In the genomic region with DNA sequence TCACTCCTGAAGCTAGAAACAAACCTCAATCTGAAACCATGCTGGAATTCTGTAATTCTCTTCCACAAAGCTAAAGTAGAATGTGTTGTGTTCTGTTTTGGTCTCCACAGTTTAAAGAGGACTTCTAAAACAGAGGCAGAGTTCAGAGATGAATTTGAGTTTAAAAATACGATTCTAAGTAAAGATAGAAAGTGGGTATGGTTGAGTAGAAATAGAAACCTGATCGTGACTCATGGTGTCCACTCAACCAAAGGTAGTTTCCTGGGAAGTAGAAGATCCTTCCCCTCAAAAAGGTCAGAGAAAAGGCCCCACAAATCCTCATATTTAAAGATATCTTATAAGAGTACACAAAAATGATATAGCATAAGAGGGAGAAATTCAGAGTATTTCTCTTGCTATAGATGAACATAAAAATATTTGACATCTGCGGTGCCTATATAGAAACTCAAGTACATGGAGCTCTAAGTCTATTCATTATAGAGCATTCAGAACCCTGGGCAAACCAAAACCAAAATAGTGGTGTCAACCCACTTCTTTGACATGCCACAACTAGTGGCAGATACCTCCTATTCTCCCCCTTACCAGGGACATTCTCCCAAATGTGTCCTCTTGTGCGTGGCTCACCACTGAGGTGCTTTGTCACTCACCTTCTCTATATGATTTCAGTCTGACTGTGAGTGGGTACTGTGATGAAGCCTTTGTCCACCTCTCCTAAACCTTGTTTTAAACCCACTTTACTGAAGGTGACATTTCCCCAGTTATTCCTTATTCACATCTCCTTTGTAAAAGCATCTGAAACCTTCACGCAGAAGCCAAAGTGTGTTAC, we compare ENCODE assay signal across 24 cellular contexts.
DNase-seq lines count a peak whose midpoint lies in the region; ATAC-seq and TF ChIP-seq lines count a peak whose summit lies in the region.
"Had no signal": no experiment of that assay in that cellular context is flagged by ENCODE, and none has a peak within 500 bp of the region (broad histone marks: within the 10 kb centered on the region; RNA-seq: fewer than 3 reads in every experiment).

No MANE protein-coding gene starts in this region.

- H3K4me1 ChIP-seq in sigmoid colon (peaks cover 0 to 53% (median 42%) of the 10 kb centered on the region in 4 donors), neural progenitor cell (peaks cover 29% of the 10 kb centered on the region)
- peaks cover 15% of the 10 kb centered on the region for H3K4me1 ChIP-seq in CD8-positive, alpha-beta memory T cell (ENCODE audit: insufficient read depth, low read length)
- H3K4me1 ChIP-seq: A549 had no signal

- H3K27ac Mint-ChIP-seq in activated CD4-positive, alpha-beta T cell treated with anti-CD3 and anti-CD28 coated beads, Interleukin-2, amount 10 ng/mL, durations not matched to agents 24 days and 14 days: peak overlapping the region; percentile 43
- H3K27ac Mint-ChIP-seq in CD8-positive, alpha-beta memory T cell: no peak overlapping the region
- H3K27ac Mint-ChIP-seq in neural progenitor cell: no peak overlapping the region
- H3K27ac Mint-ChIP-seq: naive thymus-derived CD4-positive, alpha-beta T cell had no signal

- H3K9me3 Mint-ChIP-seq in activated CD4-positive, alpha-beta T cell treated with anti-CD3 and anti-CD28 coated beads, Interleukin-2, amount 10 ng/mL, durations not matched to agents 24 days and 14 days: peaks cover 11% of the 10 kb centered on the region
- H3K9me3 Mint-ChIP-seq in CD8-positive, alpha-beta memory T cell: no peaks in the 10 kb centered on the region
- H3K9me3 Mint-ChIP-seq in neural progenitor cell: no peaks in the 10 kb centered on the region

- H3K79me2 ChIP-seq in neural progenitor cell (ENCODE audit: low read depth): no peaks in the 10 kb centered on the region

- no peak overlapping the region for H3K4me2 ChIP-seq in neural progenitor cell
- H3K4me2 ChIP-seq: A549 had no signal

- no peaks in the 10 kb centered on the region for H3K36me3 Mint-ChIP-seq in activated CD4-positive, alpha-beta T cell treated with anti-CD3 and anti-CD28 coated beads, Interleukin-2, amount 10 ng/mL, durations not matched to agents 24 days and 14 days (ENCODE audit: low read depth)
- no peaks in the 10 kb centered on the region for H3K36me3 Mint-ChIP-seq in CD8-positive, alpha-beta memory T cell
- H3K36me3 Mint-ChIP-seq in neural progenitor cell: no peaks in the 10 kb centered on the region

- H3K27me3 ChIP-seq in sigmoid colon (no peaks in the 10 kb centered on the region), neural progenitor cell (no peaks in the 10 kb centered on the region)
- H3K27me3 ChIP-seq in CD8-positive, alpha-beta memory T cell (ENCODE audit: insufficient read depth, low read length, poor library complexity, severe bottlenecking): no peaks in the 10 kb centered on the region
- H3K27me3 ChIP-seq: gastrocnemius medialis had no signal

- H3F3A ChIP-seq in neural progenitor cell (ENCODE audit: low read depth): peaks cover 21% of the 10 kb centered on the region

- no peaks in the 10 kb centered on the region for H4K20me1 ChIP-seq in neural progenitor cell (ENCODE audit: low read depth)

- no peak for DNase-seq in activated CD4-positive, alpha-beta T cell treated with anti-CD3 and anti-CD28 coated beads, Interleukin-2, amount 10 ng/mL, durations not matched to agents 24 days and 14 days
- DNase-seq in activated CD4-positive, alpha-beta T cell treated with anti-CD3 and anti-CD28 coated beads, Interleukin-2, amount 50 U/mL, for 1 hour: no peak
- DNase-seq in sigmoid colon (no peak), neural progenitor cell (ENCODE audit: low spot score) (no peak)
- DNase-seq in CD8-positive, alpha-beta memory T cell: no peak
- DNase-seq: activated CD8-positive, alpha-beta memory T cell treated with anti-CD3 and anti-CD28 coated beads for 24 hours; activated gamma-delta T cell treated with Interleukin-2 at 50 U/mL for 16 hours; anterior cingulate cortex; caudate nucleus; EL; gastrocnemius medialis; naive thymus-derived CD4-positive, alpha-beta T cell; NCI-H1436 treated with DMSO at 0.1 percent for 48 hours; NCI-H2171; NCI-H748 treated with DMSO at 0.1 percent for 48 hours; SHP77; T-helper 1 cell had no signal

- WGBS in sigmoid colon, 2 donors: 81% methylated on average over 5 of the region's 5 CpGs

- no peak overlapping the region for H3K9ac ChIP-seq in neural progenitor cell
- H3K9ac ChIP-seq: parathyroid adenoma had no signal

- H3K4me1 Mint-ChIP-seq in activated CD4-positive, alpha-beta T cell treated with anti-CD3 and anti-CD28 coated beads, Interleukin-2, amount 10 ng/mL, durations not matched to agents 24 days and 14 days: peaks cover 39% of the 10 kb centered on the region
- H3K4me1 Mint-ChIP-seq in CD8-positive, alpha-beta memory T cell: peaks cover 35 to 49% (median 40%) of the 10 kb centered on the region in 3 donors
- peaks cover 27% of the 10 kb centered on the region for H3K4me1 Mint-ChIP-seq in neural progenitor cell

- H2AFZ ChIP-seq in neural progenitor cell (replicated peaks): no peak overlapping the region
- H2AFZ ChIP-seq: parathyroid adenoma had no signal

- H3K4me3 Mint-ChIP-seq in activated CD4-positive, alpha-beta T cell treated with anti-CD3 and anti-CD28 coated beads, Interleukin-2, amount 10 ng/mL, durations not matched to agents 24 days and 14 days: peak overlapping the region; percentile 18
- peak overlapping the region in 1 of 7 donors; percentile 3 for H3K4me3 Mint-ChIP-seq in CD8-positive, alpha-beta memory T cell
- H3K4me3 Mint-ChIP-seq in neural progenitor cell: no peak overlapping the region
- H3K4me3 Mint-ChIP-seq: naive thymus-derived CD4-positive, alpha-beta T cell had no signal

- ATAC-seq in GM21447 (IDR thresholded peaks at IDR 0.05; ENCODE audit: unreplicated experiment) (peak; percentile 37), HG03442 (IDR thresholded peaks at IDR 0.05; ENCODE audit: unreplicated experiment) (peak; percentile 46), esophagus mucosa (no peak)
- ATAC-seq: A549; gastrocnemius medialis; HCT116; naive thymus-derived CD4-positive, alpha-beta T cell had no signal

- POLR2A ChIA-PET in CD8-positive, alpha-beta memory T cell (lab: Charles Lee): no interaction called here

- H3K27me3 Mint-ChIP-seq in activated CD4-positive, alpha-beta T cell treated with anti-CD3 and anti-CD28 coated beads, Interleukin-2, amount 10 ng/mL, durations not matched to agents 24 days and 14 days: peaks cover 2% of the 10 kb centered on the region
- H3K27me3 Mint-ChIP-seq in CD8-positive, alpha-beta memory T cell: no peaks in the 10 kb centered on the region
- peaks cover 2% of the 10 kb centered on the region for H3K27me3 Mint-ChIP-seq in neural progenitor cell (ENCODE audit: insufficient read depth, low read depth)

- TF ChIP-seq EP300 in sigmoid colon (IDR thresholded peaks at IDR 0.05): no peak

- no peaks in the 10 kb centered on the region for H3K9me3 ChIP-seq in sigmoid colon
- no peaks in the 10 kb centered on the region for H3K9me3 ChIP-seq in CD8-positive, alpha-beta memory T cell (ENCODE audit: low read length)
- H3K9me3 ChIP-seq in neural progenitor cell (ENCODE audit: low read depth): no peaks in the 10 kb centered on the region
- H3K9me3 ChIP-seq: A549, gastrocnemius medialis had no signal

- CTCF ChIA-PET in CD8-positive, alpha-beta memory T cell (lab: Charles Lee): no interaction called here

- H3K36me3 ChIP-seq in sigmoid colon (no peaks in the 10 kb centered on the region), neural progenitor cell (no peaks in the 10 kb centered on the region)
- H3K36me3 ChIP-seq in CD8-positive, alpha-beta memory T cell (ENCODE audit: insufficient read depth, low read length): no peaks in the 10 kb centered on the region
- H3K36me3 ChIP-seq: gastrocnemius medialis had no signal

- H3K27ac ChIP-seq in sigmoid colon: peak overlapping the region in 3 of 4 donors; percentile 50 to 72 (median 72)
- H3K27ac ChIP-seq in CD8-positive, alpha-beta memory T cell (ENCODE audit: low read depth, low read length): no peak overlapping the region
- no peak overlapping the region for H3K27ac ChIP-seq in neural progenitor cell
- H3K27ac ChIP-seq: A549, epithelial cell of prostate, gastrocnemius medialis, parathyroid adenoma had no signal

- no peak for TF ChIP-seq POLR2A in sigmoid colon (IDR thresholded peaks at IDR 0.05)

- TF ChIP-seq CTCF in sigmoid colon (IDR thresholded peaks at IDR 0.05) (no peak), neural progenitor cell (IDR thresholded peaks at IDR 0.05) (no peak)

- H3K4me3 ChIP-seq in sigmoid colon: no peak overlapping the region
- no peak overlapping the region for H3K4me3 ChIP-seq in CD8-positive, alpha-beta memory T cell (ENCODE audit: low read length)
- no peak overlapping the region for H3K4me3 ChIP-seq in neural progenitor cell
- H3K4me3 ChIP-seq: A549, gastrocnemius medialis had no signal

- intact Hi-C loops in activated CD4-positive, alpha-beta T cell treated with anti-CD3 and anti-CD28 coated beads, Interleukin-2, amount 10 ng/mL, durations not matched to agents 24 days and 14 days (cut with micrococcal nuclease): loop anchor here (2.0 to 10.0 kb wide), 2 partner anchors 58 to 84 kb away; partner anchors contain the start of gene PLCB1
- intact Hi-C loops in sigmoid colon (cut with DNase I): no loop called here

Comparison
In these comparisons a context has a peak if more than half of its experiments do, and no peak if none do; other contexts are left out.
1. H3K27ac ChIP-seq: peak in sigmoid colon (3 of 4); none in CD8-positive, alpha-beta memory T cell (single experiment) and neural progenitor cell (single experiment).